ENCODE assay signal across 24 cellular contexts in the genomic region with DNA sequence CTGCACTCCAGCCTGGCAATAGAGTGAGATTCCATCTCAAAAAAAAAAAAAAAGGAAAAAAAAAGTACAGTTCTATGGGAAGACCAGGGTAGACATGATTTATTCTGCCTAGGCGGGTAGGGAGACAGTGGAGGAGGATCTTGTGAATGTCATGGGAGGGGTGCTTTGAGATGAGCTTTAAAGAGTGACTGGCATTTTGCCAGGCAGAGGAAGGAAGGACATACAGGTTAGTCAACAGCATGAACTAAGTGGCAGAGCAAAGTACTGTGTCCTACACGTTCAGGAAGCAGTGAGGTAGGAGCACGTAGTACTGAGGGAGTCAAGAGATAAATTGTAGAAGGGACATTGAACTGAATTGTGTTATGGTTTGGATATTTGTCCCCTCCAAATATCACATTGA.
DNase-seq lines count a peak whose midpoint lies in the region; ATAC-seq, FAIRE-seq and TF ChIP-seq lines count a peak whose summit lies in the region.
"Had no signal": no experiment of that assay in that cellular context is flagged by ENCODE, and none has a peak within 500 bp of the region (broad histone marks: within the 10 kb centered on the region; RNA-seq: fewer than 3 reads in every experiment).

No MANE protein-coding gene starts in this region.

- H2AFZ ChIP-seq in HepG2 (ENCODE audit: low read length) = no peak overlapping the region

- intact Hi-C loops in HepG2 (cut with micrococcal nuclease; ENCODE audit: unreplicated experiment) = no loop called here
- intact Hi-C loops in right lobe of liver (cut with DNase I) = no loop called here

- no peak for TF ChIP-seq RAD21 in HepG2 (CRISPR knock-in tag; IDR thresholded peaks at IDR 0.05)

- BruUV-seq in HepG2 (replicated peaks; lab: Mats Ljungman, UMichigan) = no TSS peak

- H3K4me2 ChIP-seq in HepG2 (ENCODE audit: low read depth, low read length) = no peak overlapping the region
- H3K4me2 ChIP-seq: KMS-11 had no signal

- H3K9ac ChIP-seq in HepG2 (ENCODE audit: insufficient read depth, low read depth, low read length) = no peak overlapping the region
- H3K9ac ChIP-seq: KMS-11 had no signal

- H3K27me3 ChIP-seq in HepG2 (ENCODE audit: control insufficient read depth in 1 of 2, insufficient read depth in 2 of 2, low read length in 2 of 2) (no peaks in the 10 kb centered on the region), right lobe of liver (no peaks in the 10 kb centered on the region), small intestine (ENCODE audit: control insufficient read depth in 2 of 2, insufficient read depth in 2 of 2, low read length in 2 of 2) (no peaks in the 10 kb centered on the region)
- H3K27me3 ChIP-seq: Peyer's patch, SJSA1 had no signal

- H3K4me3 ChIP-seq in HepG2 (replicated peaks in 1 of 3; ENCODE audit: insufficient read depth in 1 of 3, low read depth in 2 of 3, low read length in 3 of 3) (no peak overlapping the region), right lobe of liver (no peak overlapping the region), small intestine (ENCODE audit: low read depth in 1 of 2, low read length in 2 of 2) (no peak overlapping the region)
- H3K4me3 ChIP-seq: Peyer's patch, SJSA1 had no signal

- ATAC-seq in HepG2 = no peak
- no peak for ATAC-seq in right lobe of liver
- ATAC-seq in HG03457 (IDR thresholded peaks at IDR 0.05; ENCODE audit: unreplicated experiment) = no peak
- ATAC-seq: CD8-positive, alpha-beta T cell; Right ventricle myocardium inferior had no signal

- in situ Hi-C loops in HepG2 (cut with HindIII; ENCODE audit: extremely low pct_ligation_motif_present, low pct_unique_long_range_greater_than_20kb) = no loop called here

- H3K9me3 ChIP-seq in HepG2 (ENCODE audit: low read length) (no peaks in the 10 kb centered on the region), right lobe of liver (no peaks in the 10 kb centered on the region), small intestine (ENCODE audit: control insufficient read depth, low read depth) (no peaks in the 10 kb centered on the region)
- H3K9me3 ChIP-seq: Peyer's patch, SJSA1 had no signal

- FAIRE-seq in HepG2 (lab: Jason Lieb, UNC) (no peak), small intestine (lab: Jason Lieb, UNC) (no peak)
- FAIRE-seq: G401.6, GM12892, GM18507 had no signal

- TF ChIP-seq POLR2A in HepG2 (IDR thresholded peaks at IDR 0.05; ENCODE audit: insufficient read depth in 1 of 2, low read depth in 2 of 2, low read length in 2 of 2) (no peak), right lobe of liver (IDR thresholded peaks at IDR 0.05) (no peak)

- WGBS in HepG2 (ENCODE audit: low lambda C conversion rate) = 4% methylated on average over 3 of the region's 3 CpGs
- 52% methylated on average over 3 of the region's 3 CpGs for WGBS in right lobe of liver (ENCODE audit: insufficient coverage, low coverage, low lambda C conversion rate, missing lambda C conversion rate)
- 35 to 62% (median 40%) methylated on average over 3 of the region's 3 CpGs for WGBS in small intestine, 3 donors

- TF ChIP-seq EP300 in HepG2 (IDR thresholded peaks at IDR 0.05; ENCODE audit: low read depth in 2 of 2, low read length in 2 of 2) = no peak
- TF ChIP-seq EP300 in HepG2 (CRISPR knock-in tag; IDR thresholded peaks at IDR 0.05; ENCODE audit: borderline replicate concordance) = no peak

- no peaks in the 10 kb centered on the region for H3K79me2 ChIP-seq in HepG2 (ENCODE audit: insufficient read depth, low read length)

- no peak overlapping the region for H3K27ac ChIP-seq in HepG2 (ENCODE audit: extremely low read length, insufficient read depth, low read length)
- no peak overlapping the region for H3K27ac ChIP-seq in right lobe of liver
- H3K27ac ChIP-seq in small intestine (ENCODE audit: low read depth in 1 of 2, low read length in 1 of 2) = no peak overlapping the region
- H3K27ac ChIP-seq: 22Rv1, KMS-11, SJSA1 had no signal

- H3K36me3 ChIP-seq in HepG2 (replicated peaks in 1 of 2; ENCODE audit: control insufficient read depth in 1 of 2, insufficient read depth in 2 of 2, low read length in 2 of 2) = no peaks in the 10 kb centered on the region
- no peaks in the 10 kb centered on the region for H3K36me3 ChIP-seq in right lobe of liver
- H3K36me3 ChIP-seq in small intestine (ENCODE audit: control insufficient read depth in 2 of 2, insufficient read depth in 2 of 2, low read length in 2 of 2) = no peaks in the 10 kb centered on the region
- H3K36me3 ChIP-seq: Peyer's patch, SJSA1 had no signal

- peak; percentile 5 for DNase-seq in DMS 273 (lab: John Stamatoyannopoulos, UW; ENCODE audit: unreplicated experiment)
- DNase-seq in DMS 273 treated with DMSO at 0.1 percent for 48 hours (lab: John Stamatoyannopoulos, UW) = no peak
- no peak for DNase-seq in HepG2 (ENCODE audit: low spot score)
- no peak for DNase-seq in right lobe of liver
- peak; percentile 57 for DNase-seq in NCI-H748 treated with DMSO at 0.1 percent for 48 hours (lab: John Stamatoyannopoulos, UW)
- DNase-seq in small intestine = peak; percentile 83
- DNase-seq in stimulated activated naive CD4-positive, alpha-beta T cell (lab: John Stamatoyannopoulos, UW) = no peak
- DNase-seq: C1 segment of cervical spinal cord; CD8-positive, alpha-beta T cell; GOT3; HCEC 1CT; NCI-H1092 treated with DMSO at 0.1 percent for 48 hours; NCI-H1694 treated with DMSO at 0.1 percent for 48 hours; NCI-H446; NCI-H774 had no signal

- TF ChIP-seq CTCF in HepG2 (CRISPR knock-in tag; IDR thresholded peaks at IDR 0.05) (no peak), right lobe of liver (IDR thresholded peaks at IDR 0.05) (no peak)

- POLR2A ChIA-PET in HepG2 (lab: Yijun Ruan, JAX) = no interaction called here

- H4K20me1 ChIP-seq in HepG2 (ENCODE audit: insufficient read depth, low read length) = no peaks in the 10 kb centered on the region

- CTCF ChIA-PET in HepG2 (lab: Yijun Ruan, JAX; ENCODE audit: low intra/inter-chr PET ratio, low total read pairs) = no interaction called here

- H3K4me1 ChIP-seq in HepG2 (ENCODE audit: insufficient read depth, low read length) = no peaks in the 10 kb centered on the region
- H3K4me1 ChIP-seq in right lobe of liver = no peaks in the 10 kb centered on the region
- no peaks in the 10 kb centered on the region for H3K4me1 ChIP-seq in small intestine (ENCODE audit: control insufficient read depth in 2 of 2, insufficient read depth in 1 of 2, low read depth in 1 of 2, low read length in 1 of 2)
- H3K4me1 ChIP-seq: SJSA1 had no signal

TF ChIP-seq in HepG2, 621 proteins besides CTCF, POLR2A, EP300 and RAD21:
- peak; percentile 74; the same call in 1 of the 2 replicates for TF ChIP-seq LCORL (IDR thresholded peaks at IDR 0.05)
- no peak for TF ChIP-seq LCORL (CRISPR knock-in tag; IDR thresholded peaks at IDR 0.05)
- no peak for TF ChIP-seq NR2F6 (IDR thresholded peaks at IDR 0.05)
- no peak for TF ChIP-seq NR2F6 (CRISPR knock-in tag; IDR thresholded peaks at IDR 0.05)

Comparison
In these comparisons a context has a peak if more than half of its experiments do, and no peak if none do; other contexts are left out.
1. DNase-seq: peak in DMS 273 (single experiment), NCI-H748 treated with DMSO at 0.1 percent for 48 hours (single experiment) and small intestine (single experiment); none in DMS 273 treated with DMSO at 0.1 percent for 48 hours (single experiment), HepG2 (single experiment), right lobe of liver (0 of 3) and stimulated activated naive CD4-positive, alpha-beta T cell (0 of 6).